8 cellular contexts compared by ENCODE assay signal in genomic region chr2:179936654-179937053, GRCh38.
DNase-seq lines count a peak whose midpoint lies in the region; ATAC-seq and TF ChIP-seq lines count a peak whose summit lies in the region.

No MANE protein-coding gene starts in this region.

- ATAC-seq in body of pancreas, result no peak
- ATAC-seq in gastroesophageal sphincter, result no peak

- no peaks in the 10 kb centered on the region for H3K27me3 Mint-ChIP-seq in osteocyte (ENCODE audit: unreplicated experiment)

- TF ChIP-seq POLR2A in body of pancreas (IDR thresholded peaks at IDR 0.05) (no peak), gastroesophageal sphincter (IDR thresholded peaks at IDR 0.05) (no peak)

- TF ChIP-seq CTCF in right atrium auricular region (IDR thresholded peaks at IDR 0.05) (peak; percentile 21 to 49), body of pancreas (IDR thresholded peaks at IDR 0.05) (peak in 6 of 7 experiments; percentile 10 to 47 (median 20)), osteocyte (IDR thresholded peaks at IDR 0.05) (peak; percentile 40), gastroesophageal sphincter (IDR thresholded peaks at IDR 0.05) (peak in 1 of 4 experiments; percentile 47)

- no peak overlapping the region for H3K27ac Mint-ChIP-seq in osteocyte (ENCODE audit: unreplicated experiment)

- WGBS in body of pancreas, 2 donors, result 87 to 93% methylated on average over 3 of the region's 3 CpGs
- WGBS in gastroesophageal sphincter (ENCODE audit: low coverage in 1 of 2), 2 donors, result 85 to 100% methylated on average over 3 of the region's 3 CpGs

- no peaks in the 10 kb centered on the region for H3K4me1 Mint-ChIP-seq in osteocyte (ENCODE audit: unreplicated experiment)

- H3K4me3 Mint-ChIP-seq in osteocyte (ENCODE audit: unreplicated experiment), result no peak overlapping the region

- H3K4me1 ChIP-seq in right atrium auricular region (no peaks in the 10 kb centered on the region), body of pancreas (no peaks in the 10 kb centered on the region), gastroesophageal sphincter (peaks cover 0 to 13% (median 4%) of the 10 kb centered on the region in 3 donors)

- no peaks in the 10 kb centered on the region for H3K9me3 ChIP-seq in right atrium auricular region
- no peaks in the 10 kb centered on the region for H3K9me3 ChIP-seq in body of pancreas
- no peaks in the 10 kb centered on the region for H3K9me3 ChIP-seq in gastroesophageal sphincter

- no peaks in the 10 kb centered on the region for H3K27me3 ChIP-seq in right atrium auricular region
- H3K27me3 ChIP-seq in body of pancreas, result peaks cover 0 to 4% of the 10 kb centered on the region in 2 donors
- no peaks in the 10 kb centered on the region for H3K27me3 ChIP-seq in gastroesophageal sphincter

- H3K4me3 ChIP-seq in right atrium auricular region, result no peak overlapping the region
- H3K4me3 ChIP-seq in body of pancreas, result no peak overlapping the region
- no peak overlapping the region for H3K4me3 ChIP-seq in gastroesophageal sphincter

- H3K36me3 ChIP-seq in right atrium auricular region (no peaks in the 10 kb centered on the region), body of pancreas (replicated peaks in 1 of 2; ENCODE audit: insufficient read depth in 1 of 2, low read depth in 2 of 2) (no peaks in the 10 kb centered on the region), gastroesophageal sphincter (peaks cover 0 to 9% of the 10 kb centered on the region in 2 donors)

- H3K36me3 Mint-ChIP-seq in osteocyte (ENCODE audit: unreplicated experiment), result peaks cover 29% of the 10 kb centered on the region

- intact Hi-C loops in cardiac septum (cut with DNase I), result no loop called here
- intact Hi-C loops in body of pancreas (cut with DNase I), result no loop called here

- peaks cover under 1% of the 10 kb centered on the region for H3K9me3 Mint-ChIP-seq in osteocyte (ENCODE audit: unreplicated experiment)

- DNase-seq in right atrium auricular region (ENCODE audit: low spot score) (no peak), cardiac septum (ENCODE audit: low spot score) (no peak), MV-4-11 (lab: John Stamatoyannopoulos, UW) (peak; percentile 33), body of pancreas (peak in 3 of 4 donors; percentile 10 to 63 (median 28)), osteocyte (ENCODE audit: extremely low spot score, unreplicated experiment) (no peak), mucosa of gallbladder (ENCODE audit: low spot score) (no peak), HCEC 1CT (no peak)

- no peak for TF ChIP-seq EP300 in gastroesophageal sphincter (IDR thresholded peaks at IDR 0.05)

- H3K27ac ChIP-seq in right atrium auricular region (no peak overlapping the region), body of pancreas (no peak overlapping the region), gastroesophageal sphincter (no peak overlapping the region)

Comparison
In these comparisons a context has a peak if more than half of its experiments do, and no peak if none do; other contexts are left out.
1. DNase-seq: peak in MV-4-11 (single experiment) and body of pancreas (3 of 4); none in right atrium auricular region (single experiment), cardiac septum (single experiment), osteocyte (single experiment), mucosa of gallbladder (single experiment) and HCEC 1CT (single experiment).